In the genomic region with DNA sequence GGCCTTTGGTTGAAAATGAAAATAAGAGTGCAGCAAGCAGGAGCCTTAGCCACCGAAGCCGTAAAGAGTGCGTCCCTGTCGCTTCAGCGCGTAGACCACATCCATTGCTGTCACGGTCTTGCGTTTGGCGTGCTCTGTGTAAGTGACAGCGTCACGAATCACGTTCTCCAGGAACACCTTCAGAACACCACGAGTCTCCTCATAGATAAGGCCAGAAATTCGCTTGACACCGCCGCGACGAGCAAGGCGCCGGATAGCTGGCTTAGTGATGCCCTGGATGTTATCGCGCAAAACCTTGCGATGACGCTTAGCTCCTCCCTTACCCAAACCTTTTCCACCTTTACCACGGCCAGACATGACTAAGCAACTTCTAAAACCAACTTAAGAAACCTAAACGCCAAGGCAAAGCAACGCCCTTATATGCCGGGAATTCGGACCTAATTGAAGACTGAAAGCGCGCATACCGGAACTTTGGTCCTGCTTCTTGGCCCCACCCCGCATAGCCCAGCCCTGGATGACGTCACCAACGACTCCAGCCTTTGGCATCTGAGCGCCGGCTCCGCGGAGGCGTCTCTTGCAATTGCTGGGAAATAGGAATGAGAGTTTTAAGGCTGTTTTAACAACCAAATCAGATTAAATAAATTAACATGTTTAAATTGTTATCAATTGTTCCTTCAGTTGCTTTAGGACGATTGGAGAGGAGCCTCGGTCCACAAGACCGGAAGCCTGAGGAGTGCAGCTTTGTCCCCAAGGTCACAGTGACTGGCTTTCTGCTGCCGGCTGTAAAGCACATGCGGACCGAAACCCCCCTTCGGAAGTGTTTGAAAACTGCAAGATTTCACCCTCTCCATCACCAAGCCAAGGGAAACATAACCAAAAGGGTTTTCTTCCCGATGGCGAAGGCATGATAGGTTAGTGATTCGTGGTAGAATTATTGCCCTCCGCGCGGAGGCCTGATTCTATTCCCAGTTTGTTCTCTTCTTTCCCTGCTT, we compare ENCODE assay signal across 8 cellular contexts.
DNase-seq lines count a peak whose midpoint lies in the region; ATAC-seq, FAIRE-seq and TF ChIP-seq lines count a peak whose summit lies in the region.

No MANE protein-coding gene starts in this region.

- H3K36me3 ChIP-seq in right atrium auricular region: no peaks in the 10 kb centered on the region
- H3K36me3 ChIP-seq in psoas muscle (ENCODE audit: insufficient read depth in 1 of 2, low read depth in 1 of 2): peaks cover 8 to 13% of the 10 kb centered on the region in 2 donors

- H3K27ac ChIP-seq in right atrium auricular region: peak overlapping the region; percentile 90 to 91
- peak overlapping the region; percentile 94 for H3K27ac ChIP-seq in psoas muscle

- peak; percentile 97 to 98 for DNase-seq in NCI-H187 (lab: John Stamatoyannopoulos, UW)
- DNase-seq in T-helper 2 cell: peak; percentile 63 to 99 (median 89)
- peak; percentile 55 to 96 (median 89) for DNase-seq in anterior cingulate cortex (lab: John Stamatoyannopoulos, UW)
- peak; percentile 99 for DNase-seq in right atrium auricular region (ENCODE audit: low spot score)
- DNase-seq in psoas muscle: peak; percentile 94 to 97
- DNase-seq in urothelium cell line (ENCODE audit: low spot score): peak; percentile 89

- no peaks in the 10 kb centered on the region for H3K9me3 ChIP-seq in right atrium auricular region
- H3K9me3 ChIP-seq in psoas muscle: no peaks in the 10 kb centered on the region

- intact Hi-C loops in psoas muscle (cut with DNase I): loop anchor here (2.0 to 10.0 kb wide), 2 partner anchors 161 to 231 kb away; a partner anchor contains a TSS

- WGBS in psoas muscle, 3 donors: 0 to 1% (median 0%) methylated on average over 52 to 53 of the region's 53 CpGs

- H3K4me1 ChIP-seq in right atrium auricular region: peaks cover 0 to 27% of the 10 kb centered on the region in 2 donors
- peaks cover 23% of the 10 kb centered on the region for H3K4me1 ChIP-seq in psoas muscle

- H3K27me3 ChIP-seq in right atrium auricular region (no peaks in the 10 kb centered on the region), psoas muscle (ENCODE audit: insufficient read depth in 3 of 3, low read length in 2 of 3) (no peaks in the 10 kb centered on the region)

- TF ChIP-seq CTCF in right atrium auricular region (IDR thresholded peaks at IDR 0.05) (no peak), psoas muscle (IDR thresholded peaks at IDR 0.05) (no peak)

- FAIRE-seq in urothelium cell line (lab: Jason Lieb, UNC): no peak

- ATAC-seq in GM18498 (IDR thresholded peaks at IDR 0.05; ENCODE audit: unreplicated experiment): peak; percentile 73
- peak; percentile 80 for ATAC-seq in HG02938 (IDR thresholded peaks at IDR 0.05; ENCODE audit: unreplicated experiment)
- peak; percentile 89 to 93 (median 92) for ATAC-seq in psoas muscle

- H3K4me3 ChIP-seq in right atrium auricular region (peak overlapping the region; percentile 49 to 58), psoas muscle (peak overlapping the region; percentile 83)

Comparison
In these comparisons a context has a peak if more than half of its experiments do, and no peak if none do; other contexts are left out.
1. Peak in every context shown above with its lines: DNase-seq, ATAC-seq, H3K4me3 ChIP-seq and H3K27ac ChIP-seq.